Comparison of ENCODE assay signal across 20 cellular contexts in the genomic region with DNA sequence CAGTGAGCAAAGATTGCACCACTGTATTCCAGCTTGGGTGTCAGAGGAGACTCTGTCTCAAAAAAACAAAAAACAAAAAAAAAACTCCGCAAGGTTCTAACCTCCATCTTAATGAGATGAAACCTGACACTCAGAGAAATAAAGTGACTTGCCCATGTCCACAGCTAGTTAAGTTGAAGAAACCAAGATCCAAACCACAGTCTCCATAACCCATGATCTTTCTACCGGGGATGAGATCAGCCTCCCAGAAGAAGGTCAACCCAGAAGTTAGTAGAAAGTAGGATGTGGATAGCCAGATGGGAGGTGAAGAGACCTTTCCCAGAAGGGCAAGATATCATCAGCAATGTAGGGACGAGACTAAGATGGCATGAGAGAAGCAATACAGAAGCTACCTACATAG.
DNase-seq lines count a peak whose midpoint lies in the region; ATAC-seq, FAIRE-seq and TF ChIP-seq lines count a peak whose summit lies in the region.
"Had no signal": no experiment of that assay in that cellular context is flagged by ENCODE, and none has a peak within 500 bp of the region (broad histone marks: within the 10 kb centered on the region; RNA-seq: fewer than 3 reads in every experiment).

No MANE protein-coding gene starts in this region.

- peak; percentile 16 for ATAC-seq in stimulated activated effector memory CD8-positive, alpha-beta T cell treated with anti-CD3 and anti-CD28 coated beads, Interleukin-12 subunit alpha, Interleukin-12 subunit beta, amount 100 ng/mL, for 72 hours
- ATAC-seq in GM21737 (IDR thresholded peaks at IDR 0.05; ENCODE audit: unreplicated experiment), result no peak

- no peak for TF ChIP-seq CTCF in astrocyte (IDR thresholded peaks at IDR 0.05; ENCODE audit: insufficient read depth, low read depth, low read length)

- no peak overlapping the region for H3K4me2 ChIP-seq in astrocyte (ENCODE audit: low read length)

- H3K27ac ChIP-seq in astrocyte (ENCODE audit: low read depth, low read length), result no peak overlapping the region

- H3K36me3 Mint-ChIP-seq in astrocyte (ENCODE audit: low read depth, unreplicated experiment), result no peaks in the 10 kb centered on the region
- H3K36me3 Mint-ChIP-seq in stimulated activated effector memory CD8-positive, alpha-beta T cell treated with anti-CD3 and anti-CD28 coated beads, Interleukin-12 subunit alpha, Interleukin-12 subunit beta, amount 100 ng/mL, for 72 hours, result peaks cover 20% of the 10 kb centered on the region
- H3K36me3 Mint-ChIP-seq: CD8-positive, alpha-beta memory T cell had no signal

- no peak overlapping the region for H3K4me3 ChIP-seq in astrocyte (ENCODE audit: insufficient read depth, low read depth, low read length)

- H3K9ac ChIP-seq in astrocyte (ENCODE audit: low read length), result no peak overlapping the region

- H2AFZ ChIP-seq in astrocyte (ENCODE audit: low read depth, low read length), result no peak overlapping the region

- H3K27me3 Mint-ChIP-seq in astrocyte (ENCODE audit: low read depth, unreplicated experiment), result peaks cover 10% of the 10 kb centered on the region

- no peaks in the 10 kb centered on the region for H3K27me3 ChIP-seq in astrocyte (ENCODE audit: insufficient read depth, low read length)

- H3K27ac Mint-ChIP-seq in astrocyte (ENCODE audit: unreplicated experiment), result peak overlapping the region; percentile 6
- H3K27ac Mint-ChIP-seq in stimulated activated effector memory CD8-positive, alpha-beta T cell treated with anti-CD3 and anti-CD28 coated beads, Interleukin-12 subunit alpha, Interleukin-12 subunit beta, amount 100 ng/mL, for 72 hours, result no peak overlapping the region

- H3K4me3 Mint-ChIP-seq in astrocyte (ENCODE audit: unreplicated experiment), result no peak overlapping the region
- H3K4me3 Mint-ChIP-seq in stimulated activated effector memory CD8-positive, alpha-beta T cell treated with anti-CD3 and anti-CD28 coated beads, Interleukin-12 subunit alpha, Interleukin-12 subunit beta, amount 100 ng/mL, for 72 hours, result no peak overlapping the region
- H3K4me3 Mint-ChIP-seq: CD8-positive, alpha-beta memory T cell had no signal

- no peaks in the 10 kb centered on the region for H4K20me1 ChIP-seq in astrocyte (ENCODE audit: insufficient read depth, low read length)

- no peaks in the 10 kb centered on the region for H3K79me2 ChIP-seq in astrocyte (ENCODE audit: insufficient read depth, low read length)

- H3K36me3 ChIP-seq in astrocyte (ENCODE audit: insufficient read depth, low read length), result no peaks in the 10 kb centered on the region

- peaks cover 18% of the 10 kb centered on the region for H3K4me1 Mint-ChIP-seq in astrocyte (ENCODE audit: low read depth, unreplicated experiment)
- peaks cover 56% of the 10 kb centered on the region for H3K4me1 Mint-ChIP-seq in stimulated activated effector memory CD8-positive, alpha-beta T cell treated with anti-CD3 and anti-CD28 coated beads, Interleukin-12 subunit alpha, Interleukin-12 subunit beta, amount 100 ng/mL, for 72 hours

- peaks cover 28% of the 10 kb centered on the region for H3K4me1 ChIP-seq in astrocyte (ENCODE audit: insufficient read depth, low read length)

- peaks cover 4% of the 10 kb centered on the region for H3K9me3 Mint-ChIP-seq in astrocyte (ENCODE audit: unreplicated experiment)
- H3K9me3 Mint-ChIP-seq in stimulated activated effector memory CD8-positive, alpha-beta T cell treated with anti-CD3 and anti-CD28 coated beads, Interleukin-12 subunit alpha, Interleukin-12 subunit beta, amount 100 ng/mL, for 72 hours, result peaks cover 6% of the 10 kb centered on the region

- DNase-seq in EH (ENCODE audit: low read depth) (peak; percentile 49), M059J (ENCODE audit: low read depth) (peak; percentile 76), astrocyte (ENCODE audit: low read depth) (peak; percentile 31), dedifferentiated amniotic fluid mesenchymal stem cell (ENCODE audit: extremely low spot score) (no peak)
- DNase-seq in stimulated activated effector memory CD8-positive, alpha-beta T cell treated with anti-CD3 and anti-CD28 coated beads, Interleukin-12 subunit alpha, Interleukin-12 subunit beta, amount 100 ng/mL, for 72 hours (ENCODE audit: low spot score in 2 of 2), result no peak
- DNase-seq in stimulated activated naive CD4-positive, alpha-beta T cell treated with Interleukin-2 at 50 U/mL for 16 hours (lab: John Stamatoyannopoulos, UW), result no peak
- DNase-seq: C1 segment of cervical spinal cord; CD8-positive, alpha-beta memory T cell; DMS79; KG1; MV-4-11; NCI-H1694 treated with DMSO at 0.1 percent for 48 hours; NCI-H2107; NCI-H2227 treated with DMSO at 0.1 percent for 48 hours; NCI-H510A treated with DMSO at 0.1 percent for 48 hours; NCI-H774; OCI-M1; SHP77 had no signal

- FAIRE-seq in astrocyte (lab: Jason Lieb, UNC), result no peak
- FAIRE-seq: H54 had no signal

- no peaks in the 10 kb centered on the region for H3K9me3 ChIP-seq in astrocyte (ENCODE audit: insufficient read depth, low read depth, low read length)

Comparison
In these comparisons a context has a peak if more than half of its experiments do, and no peak if none do; other contexts are left out.
1. DNase-seq: peak in EH (single experiment), M059J (single experiment) and astrocyte (single experiment); none in stimulated activated effector memory CD8-positive, alpha-beta T cell treated with anti-CD3 and anti-CD28 coated beads, Interleukin-12 subunit alpha, Interleukin-12 subunit beta, amount 100 ng/mL, for 72 hours (0 of 2), stimulated activated naive CD4-positive, alpha-beta T cell treated with Interleukin-2 at 50 U/mL for 16 hours (single experiment) and dedifferentiated amniotic fluid mesenchymal stem cell (single experiment).